Comparison of ENCODE assay signal across 9 cellular contexts in genomic region chr1:2236695-2237677, GRCh38. TPM values are rescaled to one million over a fixed set of nuclear protein-coding genes. Genes with fewer than 3 reads are reported as not detected.
A peak's percentile ranks its signal among the peaks of the same experiment; 100 is the strongest.
DNase-seq lines count a peak whose midpoint lies in the region; ATAC-seq and TF ChIP-seq lines count a peak whose summit lies in the region.
"Had no signal": no experiment of that assay in that cellular context is flagged by ENCODE, and none has a peak within 500 bp of the region (broad histone marks: within the 10 kb centered on the region; RNA-seq: fewer than 3 reads in every experiment).

No MANE protein-coding gene starts in this region.

- peak; percentile 50 for DNase-seq in activated CD4-positive, CD25-positive, alpha-beta regulatory T cell treated with anti-CD3 and anti-CD28 coated beads, Interleukin-2, amount 50 U/mL, for 72 hours
- DNase-seq in activated CD4-positive, CD25-positive, alpha-beta regulatory T cell (lab: John Stamatoyannopoulos, UW) = no peak
- peak; percentile 30 for DNase-seq in activated T-cell treated with anti-CD3 and anti-CD28 coated beads, Interleukin-2, amount 50 U/mL, for 4 hours
- DNase-seq in hepatocyte (ENCODE audit: low spot score) (no peak), suprapubic skin (ENCODE audit: low spot score in 2 of 2) (peak in 1 of 2 donors; percentile 67), NCI-H1092 treated with DMSO at 0.1 percent for 48 hours (lab: John Stamatoyannopoulos, UW) (no peak), body of pancreas (no peak)
- DNase-seq: mammary epithelial cell had no signal

- no peaks in the 10 kb centered on the region for H3K9me3 Mint-ChIP-seq in activated T-cell treated with anti-CD3 and anti-CD28 coated beads, Interleukin-2, amount 50 U/mL, for 4 hours

- no peaks in the 10 kb centered on the region for H3K36me3 ChIP-seq in hepatocyte (replicated peaks; ENCODE audit: insufficient read depth, low read depth)
- H3K36me3 ChIP-seq in suprapubic skin = no peaks in the 10 kb centered on the region
- no peaks in the 10 kb centered on the region for H3K36me3 ChIP-seq in body of pancreas (replicated peaks in 1 of 2; ENCODE audit: insufficient read depth in 1 of 2, low read depth in 2 of 2)

- H3K27me3 ChIP-seq in hepatocyte (no peaks in the 10 kb centered on the region), suprapubic skin (no peaks in the 10 kb centered on the region), body of pancreas (no peaks in the 10 kb centered on the region)

- peaks cover 100% of the 10 kb centered on the region for H4K20me1 ChIP-seq in hepatocyte (ENCODE audit: insufficient read depth, poor library complexity, severe bottlenecking)

- TF ChIP-seq CTCF in hepatocyte (IDR thresholded peaks at IDR 0.05; ENCODE audit: poor library complexity) = no peak
- no peak for TF ChIP-seq CTCF in suprapubic skin (IDR thresholded peaks at IDR 0.05)
- no peak for TF ChIP-seq CTCF in body of pancreas (IDR thresholded peaks at IDR 0.05)

- H3K79me2 ChIP-seq in hepatocyte = peaks cover 100% of the 10 kb centered on the region

- TF ChIP-seq POLR2A in suprapubic skin (IDR thresholded peaks at IDR 0.05) (no peak), body of pancreas (IDR thresholded peaks at IDR 0.05) (no peak)

- 76% methylated on average over 28 of the region's 28 CpGs for WGBS in hepatocyte (ENCODE audit: low lambda C conversion rate, missing lambda C conversion rate)
- 64% methylated on average over 17 of the region's 28 CpGs for WGBS in suprapubic skin
- WGBS in body of pancreas, 2 donors = 77 to 94% methylated on average over 10 to 28 of the region's 28 CpGs

- H3K4me3 Mint-ChIP-seq in activated T-cell treated with anti-CD3 and anti-CD28 coated beads, Interleukin-2, amount 50 U/mL, for 4 hours = peak overlapping the region; percentile 61

- peaks cover 8% of the 10 kb centered on the region for H3K36me3 Mint-ChIP-seq in activated T-cell treated with anti-CD3 and anti-CD28 coated beads, Interleukin-2, amount 50 U/mL, for 4 hours (ENCODE audit: insufficient read depth)

- peak in 1 of 2 donors; percentile 15 for ATAC-seq in activated T-cell treated with anti-CD3 and anti-CD28 coated beads, Interleukin-2, amount 50 U/mL, for 4 hours
- ATAC-seq in body of pancreas = no peak
- ATAC-seq in GM19455 (IDR thresholded peaks at IDR 0.05; ENCODE audit: unreplicated experiment) = no peak

- peaks cover 63% of the 10 kb centered on the region for H3K4me1 ChIP-seq in hepatocyte (ENCODE audit: insufficient read depth)
- peaks cover 100% of the 10 kb centered on the region for H3K4me1 ChIP-seq in suprapubic skin
- H3K4me1 ChIP-seq in body of pancreas = peaks cover 87% of the 10 kb centered on the region

- H3K27ac ChIP-seq in hepatocyte = no peak overlapping the region
- peak overlapping the region; percentile 91 for H3K27ac ChIP-seq in suprapubic skin
- H3K27ac ChIP-seq in body of pancreas = peak overlapping the region in 1 of 4 donors; percentile 36

- H3K4me1 Mint-ChIP-seq in activated T-cell treated with anti-CD3 and anti-CD28 coated beads, Interleukin-2, amount 50 U/mL, for 4 hours (ENCODE audit: low read depth) = peaks cover 87% of the 10 kb centered on the region

- no peak overlapping the region for H3K4me3 ChIP-seq in hepatocyte
- H3K4me3 ChIP-seq in suprapubic skin = no peak overlapping the region
- no peak overlapping the region for H3K4me3 ChIP-seq in body of pancreas

- no peak for TF ChIP-seq EP300 in suprapubic skin (IDR thresholded peaks at IDR 0.05)

- H3K27me3 Mint-ChIP-seq in activated T-cell treated with anti-CD3 and anti-CD28 coated beads, Interleukin-2, amount 50 U/mL, for 4 hours (ENCODE audit: low read depth) = no peaks in the 10 kb centered on the region

- H3K4me2 ChIP-seq in hepatocyte = peak overlapping the region; percentile 8

- no peak overlapping the region for H2AFZ ChIP-seq in hepatocyte

- intact Hi-C loops in body of pancreas (cut with DNase I) = no loop called here

- no peaks in the 10 kb centered on the region for H3K9me2 ChIP-seq in hepatocyte (replicated peaks; ENCODE audit: insufficient read depth)

- H3K9me3 ChIP-seq in hepatocyte (ENCODE audit: low read depth) (no peaks in the 10 kb centered on the region), suprapubic skin (no peaks in the 10 kb centered on the region), body of pancreas (no peaks in the 10 kb centered on the region)

RNA-seq across cellular contexts. Expression of gene SKI, which starts 8.9 kb away (rescaled TPM):
- 10 to 100 TPM; 43.8 to 45.2 (median 44.7) TPM for total RNA-seq in activated T-cell treated with anti-CD3 and anti-CD28 coated beads, Interleukin-2, amount 50 U/mL, for 4 hours
- total RNA-seq in hepatocyte (17.1 and 21.9 TPM in 2 replicates), suprapubic skin (10 to 100 TPM; 51.8 to 91.2 (median 68.1) TPM), body of pancreas (10 to 100 TPM; 15.8 to 33.0 TPM)
- 5.1 and 6.9 TPM in 2 replicates for polyA plus RNA-seq in hepatocyte

RNA-seq across cellular contexts. Expression of gene FAAP20, which starts 42.4 kb away (rescaled TPM):
- total RNA-seq in activated T-cell treated with anti-CD3 and anti-CD28 coated beads, Interleukin-2, amount 50 U/mL, for 4 hours = 10 to 100 TPM; 67.8 to 82.3 (median 69.9) TPM
- 24.9 and 36.6 TPM in 2 replicates for total RNA-seq in hepatocyte
- polyA plus RNA-seq in hepatocyte = 117 and 135 TPM in 2 replicates
- 10 to 100 TPM; 18.6 to 47.3 (median 24.9) TPM for total RNA-seq in suprapubic skin
- 10 to 100 TPM; 19.8 to 23.6 TPM for total RNA-seq in body of pancreas

Comparison
In these comparisons a context has a peak if more than half of its experiments do, and no peak if none do; other contexts are left out.
1. DNase-seq: peak in activated CD4-positive, CD25-positive, alpha-beta regulatory T cell treated with anti-CD3 and anti-CD28 coated beads, Interleukin-2, amount 50 U/mL, for 72 hours (single experiment) and activated T-cell treated with anti-CD3 and anti-CD28 coated beads, Interleukin-2, amount 50 U/mL, for 4 hours (single experiment); none in activated CD4-positive, CD25-positive, alpha-beta regulatory T cell (0 of 4), hepatocyte (single experiment), NCI-H1092 treated with DMSO at 0.1 percent for 48 hours (single experiment) and body of pancreas (0 of 4).